ENCODE assay signal across 11 cellular contexts in the genomic region with DNA sequence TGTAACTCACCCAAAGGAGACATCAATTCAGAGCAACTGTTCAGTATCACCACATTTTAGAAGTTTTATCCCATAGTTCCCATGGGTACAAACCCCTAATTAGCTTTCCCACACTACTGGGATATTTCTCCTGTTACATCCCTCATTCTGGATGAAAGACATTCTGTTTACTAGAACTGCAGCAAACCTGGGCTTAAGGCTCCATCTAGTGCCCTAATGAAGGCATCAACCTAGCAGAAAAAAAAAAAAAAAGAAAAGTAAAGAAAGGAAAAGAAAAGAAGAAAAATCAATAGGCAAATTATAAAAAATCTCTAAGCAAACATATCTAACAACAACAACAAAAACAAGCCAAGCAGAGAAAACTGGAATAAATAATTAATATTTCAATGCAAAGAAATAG.
DNase-seq lines count a peak whose midpoint lies in the region; ATAC-seq and TF ChIP-seq lines count a peak whose summit lies in the region.
"Had no signal": no experiment of that assay in that cellular context is flagged by ENCODE, and none has a peak within 500 bp of the region (broad histone marks: within the 10 kb centered on the region; RNA-seq: fewer than 3 reads in every experiment).

No MANE protein-coding gene starts in this region.

- H3K4me1 ChIP-seq in mammary epithelial cell (ENCODE audit: insufficient read depth, low read length): no peaks in the 10 kb centered on the region
- H3K4me1 ChIP-seq: sigmoid colon had no signal

- TF ChIP-seq CTCF in GM12873 (IDR thresholded peaks at IDR 0.05; ENCODE audit: insufficient read depth, low read depth, low read length, missing control alignments) (peak; percentile 18), mammary epithelial cell (conservative IDR thresholded peaks at IDR 0.05 in 1 of 2, IDR thresholded peaks at IDR 0.05 in 1 of 2; ENCODE audit: extremely low read depth in 1 of 2, insufficient read depth in 1 of 2, low read depth in 1 of 2, low read length in 2 of 2) (peak; percentile 34 to 52), nephron (IDR thresholded peaks at IDR 0.05; ENCODE audit: unreplicated experiment in 3 of 3) (peak; percentile 77 to 84 (median 81))

- H3K27ac Mint-ChIP-seq in nephron: peak overlapping the region; percentile 87 to 98 (median 96)
- H3K27ac Mint-ChIP-seq: activated T-helper 17 cell treated with anti-CD3 and anti-CD28 coated beads, Interleukin-2, amount 50 U/mL, for 72 hours had no signal

- H3K36me3 ChIP-seq in mammary epithelial cell (ENCODE audit: insufficient read depth, low read length): no peaks in the 10 kb centered on the region
- H3K36me3 ChIP-seq: sigmoid colon had no signal

- H3K79me2 ChIP-seq in mammary epithelial cell (ENCODE audit: insufficient read depth, low read length): no peaks in the 10 kb centered on the region

- no peak overlapping the region for H3K27ac ChIP-seq in mammary epithelial cell (ENCODE audit: insufficient read depth, low read depth, low read length)
- H3K27ac ChIP-seq: sigmoid colon had no signal

- CTCF ChIA-PET in mammary epithelial cell (lab: Charles Lee; ENCODE audit: low non-redundant PET): no interaction called here

- no peak for ATAC-seq in GM18505 (IDR thresholded peaks at IDR 0.05; ENCODE audit: unreplicated experiment)
- ATAC-seq in HG03565 (IDR thresholded peaks at IDR 0.05; ENCODE audit: unreplicated experiment): no peak
- ATAC-seq in GM18867 (IDR thresholded peaks at IDR 0.05; ENCODE audit: unreplicated experiment): no peak
- ATAC-seq: activated T-helper 17 cell treated with anti-CD3 and anti-CD28 coated beads, Interleukin-2, amount 50 U/mL, for 72 hours had no signal

- peaks cover 8% of the 10 kb centered on the region for H3K9me3 Mint-ChIP-seq in nephron

- no peak for TF ChIP-seq POLR2A in GM18505 (IDR thresholded peaks at IDR 0.05; ENCODE audit: borderline replicate concordance, extremely low read depth, insufficient read depth, insufficient read length)

- no peak overlapping the region for H3K9ac ChIP-seq in mammary epithelial cell (ENCODE audit: insufficient read depth, low read length)

- no peaks in the 10 kb centered on the region for H3K9me3 ChIP-seq in mammary epithelial cell (replicated peaks; ENCODE audit: insufficient read depth, low read length)
- H3K9me3 ChIP-seq: sigmoid colon had no signal

- H3K27me3 ChIP-seq in mammary epithelial cell (ENCODE audit: insufficient read depth, low read length): no peaks in the 10 kb centered on the region
- H3K27me3 ChIP-seq: sigmoid colon had no signal

- no peaks in the 10 kb centered on the region for H3K27me3 Mint-ChIP-seq in nephron (ENCODE audit: low read depth)
- H3K27me3 Mint-ChIP-seq: activated T-helper 17 cell treated with anti-CD3 and anti-CD28 coated beads, Interleukin-2, amount 50 U/mL, for 72 hours had no signal

- intact Hi-C loops in mammary epithelial cell (cut with micrococcal nuclease): loop anchor here (5.0 kb wide), 2 partner anchors 186 to 1031 kb away; no protein-coding TSS in a partner anchor

- no peaks in the 10 kb centered on the region for H4K20me1 ChIP-seq in mammary epithelial cell (ENCODE audit: insufficient read depth, low read length)

- H2AFZ ChIP-seq in mammary epithelial cell (ENCODE audit: low read depth, low read length): no peak overlapping the region

- H3K36me3 Mint-ChIP-seq in nephron (ENCODE audit: low read depth): no peaks in the 10 kb centered on the region

- BruUV-seq in mammary epithelial cell (replicated peaks; lab: Mats Ljungman, UMichigan): no TSS peak

- peak; percentile 24 for DNase-seq in NCI-H1105 (lab: John Stamatoyannopoulos, UW)
- DNase-seq in mammary epithelial cell: no peak
- DNase-seq in EL: no peak
- DNase-seq: foreskin fibroblast, sigmoid colon had no signal

- no peak overlapping the region for H3K4me3 ChIP-seq in mammary epithelial cell (replicated peaks in 1 of 3; ENCODE audit: insufficient read depth in 1 of 3, low read depth in 2 of 3, low read length in 3 of 3)
- H3K4me3 ChIP-seq: sigmoid colon had no signal

- H3K4me2 ChIP-seq in mammary epithelial cell (ENCODE audit: insufficient read depth, low read depth, low read length): no peak overlapping the region

- dilution Hi-C loops in mammary epithelial cell (cut with HindIII; ENCODE audit: low sequenced_read_pairs): no loop called here

- in situ Hi-C loops in mammary epithelial cell (cut with MboI; ENCODE audit: low sequenced_read_pairs in 2 of 2): no loop called here

- H3K4me3 Mint-ChIP-seq in nephron: peak overlapping the region; percentile 59 to 80 (median 79)
- H3K4me3 Mint-ChIP-seq: activated T-helper 17 cell treated with anti-CD3 and anti-CD28 coated beads, Interleukin-2, amount 50 U/mL, for 72 hours had no signal

- peaks cover 9% of the 10 kb centered on the region for H3K4me1 Mint-ChIP-seq in nephron
- H3K4me1 Mint-ChIP-seq: activated T-helper 17 cell treated with anti-CD3 and anti-CD28 coated beads, Interleukin-2, amount 50 U/mL, for 72 hours had no signal

Comparison
In these comparisons a context has a peak if more than half of its experiments do, and no peak if none do; other contexts are left out.
1. CTCF ChIP-seq: peak in every context shown above with its lines; median percentile 81 in nephron; 43 in mammary epithelial cell; 18 in GM12873.